Comparison of ENCODE assay signal across 8 cellular contexts in genomic region chr12:42023733-42024494, GRCh38.
A peak's percentile ranks its signal among the peaks of the same experiment; 100 is the strongest.
DNase-seq lines count a peak whose midpoint lies in the region; ATAC-seq and TF ChIP-seq lines count a peak whose summit lies in the region.

No MANE protein-coding gene starts in this region.

- no peaks in the 10 kb centered on the region for H3K4me1 ChIP-seq in BE2C
- H3K4me1 ChIP-seq in mucosa of rectum (ENCODE audit: control insufficient read depth in 2 of 2, insufficient read depth in 2 of 2, low read length in 2 of 2): no peaks in the 10 kb centered on the region

- peak; percentile 98 for TF ChIP-seq CTCF in BE2C (IDR thresholded peaks at IDR 0.05; ENCODE audit: low read depth, low read length)

- CTCF ChIA-PET in activated CD8-positive, alpha-beta memory T cell treated with anti-CD3 and anti-CD28 coated beads, Interleukin-2, amount 10 ng/mL, durations not matched to agents 7 days and 5 days (lab: Charles Lee): interaction anchor here (0.6 to 2.6 kb wide), 20 partner anchors 9 to 1077 kb away, joined by 3 to 14 read pairs (median 4); no protein-coding TSS in a partner anchor

- no peak overlapping the region for H3K27ac ChIP-seq in mucosa of rectum (ENCODE audit: low read depth in 2 of 2, low read length in 2 of 2)

- H3K27me3 ChIP-seq in BE2C: no peaks in the 10 kb centered on the region; the same call in 1 of the 2 replicates
- H3K27me3 ChIP-seq in mucosa of rectum (ENCODE audit: control insufficient read depth in 2 of 2, insufficient read depth in 2 of 2, low read length in 2 of 2): peaks cover 0 to 5% of the 10 kb centered on the region in 2 donors

- H3K4me3 ChIP-seq in BE2C (ENCODE audit: low read depth, low read length) (peak overlapping the region; percentile 55), mucosa of rectum (ENCODE audit: low read length in 2 of 2) (peak overlapping the region; percentile 52 to 62)

- H3K27ac Mint-ChIP-seq in activated CD8-positive, alpha-beta memory T cell treated with anti-CD3 and anti-CD28 coated beads, Interleukin-2, amount 10 ng/mL, durations not matched to agents 7 days and 5 days: no peak overlapping the region

- no peaks in the 10 kb centered on the region for H3K27me3 Mint-ChIP-seq in activated CD8-positive, alpha-beta memory T cell treated with anti-CD3 and anti-CD28 coated beads, Interleukin-2, amount 10 ng/mL, durations not matched to agents 7 days and 5 days

- H3K9ac ChIP-seq in mucosa of rectum (ENCODE audit: low read depth in 1 of 2, low read length in 2 of 2): no peak overlapping the region

- ATAC-seq in GM19025 (IDR thresholded peaks at IDR 0.05; ENCODE audit: low read depth, unreplicated experiment): peak; percentile 81
- peak; percentile 91 for ATAC-seq in HG03280 (IDR thresholded peaks at IDR 0.05; ENCODE audit: unreplicated experiment)
- peak; percentile 85 for ATAC-seq in activated CD8-positive, alpha-beta memory T cell treated with anti-CD3 and anti-CD28 coated beads, Interleukin-2, amount 10 ng/mL, durations not matched to agents 7 days and 5 days

- H3K36me3 ChIP-seq in BE2C: no peaks in the 10 kb centered on the region
- no peaks in the 10 kb centered on the region for H3K36me3 ChIP-seq in mucosa of rectum (ENCODE audit: control insufficient read depth in 2 of 2, insufficient read depth in 2 of 2, low read length in 2 of 2)

- H3K36me3 Mint-ChIP-seq in activated CD8-positive, alpha-beta memory T cell treated with anti-CD3 and anti-CD28 coated beads, Interleukin-2, amount 10 ng/mL, durations not matched to agents 7 days and 5 days: no peaks in the 10 kb centered on the region

- H3K9me3 Mint-ChIP-seq in activated CD8-positive, alpha-beta memory T cell treated with anti-CD3 and anti-CD28 coated beads, Interleukin-2, amount 10 ng/mL, durations not matched to agents 7 days and 5 days (ENCODE audit: low read depth): no peaks in the 10 kb centered on the region

- DNase-seq in BE2C (peak; percentile 74), NCI-H82 treated with DMSO at 0.1 percent for 48 hours (lab: John Stamatoyannopoulos, UW; ENCODE audit: unreplicated experiment) (peak; percentile 45), epidermal melanocyte (ENCODE audit: insufficient read length, low spot score) (peak; percentile 53)
- DNase-seq in activated CD8-positive, alpha-beta memory T cell treated with anti-CD3 and anti-CD28 coated beads, Interleukin-2, amount 10 ng/mL, durations not matched to agents 7 days and 5 days: peak; percentile 71
- DNase-seq in stimulated activated CD8-positive, alpha-beta memory T cell treated with anti-CD3 and anti-CD28 coated beads, Interleukin-4, amount 100 ng/mL, for 1 hour (ENCODE audit: low read depth in 2 of 2, low spot score in 1 of 2): peak; percentile 27

- H3K9me3 ChIP-seq in BE2C (no peaks in the 10 kb centered on the region), mucosa of rectum (ENCODE audit: control insufficient read depth in 2 of 2, low read length in 2 of 2) (no peaks in the 10 kb centered on the region)

- H3K4me1 Mint-ChIP-seq in activated CD8-positive, alpha-beta memory T cell treated with anti-CD3 and anti-CD28 coated beads, Interleukin-2, amount 10 ng/mL, durations not matched to agents 7 days and 5 days: peaks cover 9% of the 10 kb centered on the region

- H3K4me3 Mint-ChIP-seq in activated CD8-positive, alpha-beta memory T cell treated with anti-CD3 and anti-CD28 coated beads, Interleukin-2, amount 10 ng/mL, durations not matched to agents 7 days and 5 days: peak overlapping the region; percentile 41
